In genomic region chr5:56669534-56670483, GRCh38 we compare ENCODE assay signal across 8 cellular contexts.
DNase-seq lines count a peak whose midpoint lies in the region; ATAC-seq and TF ChIP-seq lines count a peak whose summit lies in the region.

No MANE protein-coding gene starts in this region.

- WGBS in esophagus, 2 donors = 31 to 44% methylated on average over 10 of the region's 10 CpGs

- peak; percentile 66 for DNase-seq in GF-D8 (lab: John Stamatoyannopoulos, UW)
- DNase-seq in KBM-7 = peak; percentile 64
- DNase-seq in T-helper 22 cell (ENCODE audit: low read depth) = peak; percentile 7
- no peak for DNase-seq in mesenteric fat pad (ENCODE audit: low spot score)
- no peak for DNase-seq in dedifferentiated amniotic fluid mesenchymal stem cell (ENCODE audit: extremely low spot score)

- H3K79me2 ChIP-seq in parathyroid adenoma = no peaks in the 10 kb centered on the region

- H3K4me1 ChIP-seq in esophagus (ENCODE audit: control insufficient read depth in 2 of 2, insufficient read depth in 2 of 2, low read length in 1 of 2) (peaks cover 0 to 8% of the 10 kb centered on the region in 2 donors), parathyroid adenoma (peaks cover 9% of the 10 kb centered on the region)

- ATAC-seq in GM21529 (IDR thresholded peaks at IDR 0.05; ENCODE audit: unreplicated experiment) = peak; percentile 98

- peak overlapping the region; percentile 27 for H3K4me2 ChIP-seq in parathyroid adenoma (ENCODE audit: low read length)

- H3K27me3 ChIP-seq in esophagus (ENCODE audit: control insufficient read depth in 1 of 2, insufficient read depth in 2 of 2, low read length in 2 of 2) (no peaks in the 10 kb centered on the region), parathyroid adenoma (ENCODE audit: control insufficient read depth, insufficient read depth, low read length) (no peaks in the 10 kb centered on the region)

- H3K9ac ChIP-seq in parathyroid adenoma = no peak overlapping the region

- H3K27ac ChIP-seq in esophagus (ENCODE audit: low read depth in 2 of 2, low read length in 1 of 2) (peak overlapping the region; percentile 87 to 91), parathyroid adenoma (no peak overlapping the region)

- H3K36me3 ChIP-seq in esophagus (ENCODE audit: control insufficient read depth in 2 of 2, insufficient read depth in 2 of 2, low read length in 1 of 2) = no peaks in the 10 kb centered on the region
- H3K36me3 ChIP-seq in parathyroid adenoma (ENCODE audit: control insufficient read depth, insufficient read depth, low read length) = no peaks in the 10 kb centered on the region

- no peak overlapping the region for H3K4me3 ChIP-seq in esophagus (ENCODE audit: low read depth in 1 of 2, low read length in 2 of 2)
- H3K4me3 ChIP-seq in parathyroid adenoma (ENCODE audit: low read depth, low read length) = no peak overlapping the region

- H3K9me3 ChIP-seq in esophagus (ENCODE audit: control insufficient read depth in 2 of 2, insufficient read depth in 1 of 2, low read depth in 1 of 2, low read length in 1 of 2) (peaks cover 0 to 3% of the 10 kb centered on the region in 2 donors), parathyroid adenoma (ENCODE audit: control insufficient read depth, low read length) (no peaks in the 10 kb centered on the region)

- in situ Hi-C loops in KBM-7 (cut with MboI; ENCODE audit: low pct_unique_long_range_greater_than_20kb, low sequenced_read_pairs) = no loop called here

- H2AFZ ChIP-seq in parathyroid adenoma = peak overlapping the region; percentile 47

- no peak for TF ChIP-seq CTCF in parathyroid adenoma (IDR thresholded peaks at IDR 0.05)

Comparison
In these comparisons a context has a peak if more than half of its experiments do, and no peak if none do; other contexts are left out.
1. DNase-seq: peak in GF-D8 (single experiment), KBM-7 (single experiment) and T-helper 22 cell (single experiment); none in mesenteric fat pad (single experiment) and dedifferentiated amniotic fluid mesenchymal stem cell (single experiment).